ENCODE assay signal across 12 cellular contexts in genomic region chr11:3835100-3835485, GRCh38. TPM values are rescaled to one million over a fixed set of nuclear protein-coding genes. Genes with fewer than 3 reads are reported as not detected.
A peak's percentile ranks its signal among the peaks of the same experiment; 100 is the strongest.
DNase-seq lines count a peak whose midpoint lies in the region; ATAC-seq and TF ChIP-seq lines count a peak whose summit lies in the region.
"Had no signal": no experiment of that assay in that cellular context is flagged by ENCODE, and none has a peak within 500 bp of the region (broad histone marks: within the 10 kb centered on the region; RNA-seq: fewer than 3 reads in every experiment).

No MANE protein-coding gene starts in this region.

- no peaks in the 10 kb centered on the region for H3K36me3 ChIP-seq in Caco-2 (ENCODE audit: control insufficient read depth, insufficient read depth, low read length)
- H3K36me3 ChIP-seq in colonic mucosa = no peaks in the 10 kb centered on the region

- TF ChIP-seq CTCF in Caco-2 (IDR thresholded peaks at IDR 0.05; ENCODE audit: insufficient read depth in 1 of 2, low read depth in 1 of 2, low read length in 1 of 2, severe bottlenecking in 1 of 2, unreplicated experiment in 1 of 2) (no peak), colonic mucosa (IDR thresholded peaks at IDR 0.05) (no peak), natural killer cell (IDR thresholded peaks at IDR 0.05) (no peak)

- ATAC-seq in natural killer cell (no peak), GM21447 (IDR thresholded peaks at IDR 0.05; ENCODE audit: unreplicated experiment) (no peak)
- ATAC-seq: HCT116 had no signal

- intact Hi-C loops in Caco-2 (cut with micrococcal nuclease; ENCODE audit: unreplicated experiment) (no loop called here), colonic mucosa (cut with DNase I) (no loop called here), natural killer cell (cut with micrococcal nuclease) (loop anchor here (5.0 kb wide), 2 partner anchors 48 to 112 kb away; no protein-coding TSS in a partner anchor)

- no peaks in the 10 kb centered on the region for H3K9me3 ChIP-seq in Caco-2
- no peaks in the 10 kb centered on the region for H3K9me3 ChIP-seq in colonic mucosa
- H3K9me3 ChIP-seq: SK-N-SH had no signal

- H3K27me3 ChIP-seq in Caco-2 (replicated peaks; ENCODE audit: control insufficient read depth, insufficient read depth, low read length) = no peaks in the 10 kb centered on the region
- no peaks in the 10 kb centered on the region for H3K27me3 ChIP-seq in colonic mucosa

- no peak overlapping the region for H3K9ac ChIP-seq in colonic mucosa (ENCODE audit: low read depth in 2 of 2, low read length in 2 of 2)
- H3K9ac ChIP-seq: SK-N-SH had no signal

- peaks cover 25% of the 10 kb centered on the region for H3K36me3 Mint-ChIP-seq in Caco-2 (ENCODE audit: insufficient read depth, unreplicated experiment)
- H3K36me3 Mint-ChIP-seq in natural killer cell = no peaks in the 10 kb centered on the region

- H3K4me1 Mint-ChIP-seq in Caco-2 (ENCODE audit: low read depth, unreplicated experiment) = peaks cover 33% of the 10 kb centered on the region
- peaks cover 86 to 97% of the 10 kb centered on the region in 2 donors for H3K4me1 Mint-ChIP-seq in natural killer cell

- peak overlapping the region; percentile 72 for H3K27ac ChIP-seq in colonic mucosa

- no peak for DNase-seq in Caco-2
- DNase-seq in NCI-H226 = peak; percentile 31
- no peak for DNase-seq in colonic mucosa
- no peak for DNase-seq in natural killer cell
- DNase-seq in D341Med (ENCODE audit: low spot score) = no peak
- no peak for DNase-seq in SW 1271 (lab: John Stamatoyannopoulos, UW)
- DNase-seq in central memory CD4-positive, alpha-beta T cell = no peak
- DNase-seq: SK-N-SH; stimulated activated CD4-positive, alpha-beta T cell treated with anti-CD3 and anti-CD28 coated beads, Interleukin-4, amount 100 ng/mL, for 1 hour had no signal

- POLR2A ChIA-PET in Caco-2 (lab: Charles Lee) = no interaction called here

- H3K4me1 ChIP-seq in Caco-2 (peaks cover 23% of the 10 kb centered on the region), colonic mucosa (peaks cover 20% of the 10 kb centered on the region)

- H3K4me3 ChIP-seq in Caco-2 (ENCODE audit: low read depth, low read length) (no peak overlapping the region), colonic mucosa (no peak overlapping the region)

- H3K27ac Mint-ChIP-seq in Caco-2 (ENCODE audit: unreplicated experiment) (peak overlapping the region; percentile 14), natural killer cell (peak overlapping the region; percentile 90 to 95)
- H3K27ac Mint-ChIP-seq: brain had no signal

- H3K9me3 Mint-ChIP-seq in Caco-2 (ENCODE audit: unreplicated experiment) = no peaks in the 10 kb centered on the region
- no peaks in the 10 kb centered on the region for H3K9me3 Mint-ChIP-seq in natural killer cell

- BruUV-seq in Caco-2 (replicated peaks; lab: Mats Ljungman, UMichigan) = no TSS peak

- CTCF ChIA-PET in Caco-2 (lab: Charles Lee) = interaction anchor here (1.4 kb wide), 1 partner anchor 18 kb away, joined by 3 read pairs; no protein-coding TSS in a partner anchor

- H3K4me3 Mint-ChIP-seq in Caco-2 (ENCODE audit: unreplicated experiment) = no peak overlapping the region
- H3K4me3 Mint-ChIP-seq in natural killer cell = peak overlapping the region; percentile 81

- H3K27me3 Mint-ChIP-seq in Caco-2 (ENCODE audit: insufficient read depth, unreplicated experiment) = no peaks in the 10 kb centered on the region
- H3K27me3 Mint-ChIP-seq in natural killer cell (ENCODE audit: low read depth in 2 of 2) = no peaks in the 10 kb centered on the region

RNA-seq across cellular contexts. Expression of gene RHOG, which starts 5.7 kb away (rescaled TPM):
- 36.9 and 40.5 TPM in 2 replicates for total RNA-seq in Caco-2 (2022)
- 10 to 100 TPM; 59.8 to 63.3 TPM for total RNA-seq in colonic mucosa
- 100 to 1,000 TPM; 114 to 145 (median 137) TPM for total RNA-seq in natural killer cell

RNA-seq across cellular contexts. Expression of gene STIM1, which starts 20.4 kb away (rescaled TPM):
- total RNA-seq in Caco-2 (2022) (54.2 and 55.1 TPM in 2 replicates), colonic mucosa (10 to 100 TPM; 39.1 to 56.8 TPM), natural killer cell (100 to 1,000 TPM; 171 to 187 (median 175) TPM)

RNA-seq across cellular contexts. Expression of gene PGAP2, which starts 26.7 kb away (rescaled TPM):
- total RNA-seq in Caco-2 (2022) (53.6 and 57.9 TPM in 2 replicates), colonic mucosa (10 to 100 TPM; 21.6 to 29.6 TPM), natural killer cell (10 to 100 TPM in 1 of 3 donors, 1 to 10 TPM in 2; 9.5 to 17.5 (median 9.8) TPM)

RNA-seq across cellular contexts. Expression of gene NUP98, which starts 37.7 kb away (rescaled TPM):
- total RNA-seq in Caco-2 (2022) (146 and 150 TPM in 2 replicates), colonic mucosa (10 to 100 TPM; 59.2 to 76.7 TPM), natural killer cell (100 to 1,000 TPM in 1 of 3 donors, 10 to 100 TPM in 2; 88.5 to 103 (median 92.8) TPM)
